In genomic region chr7:155745737-155746136, GRCh38 we compare ENCODE assay signal across 1 cellular context.
TF ChIP-seq lines count a peak whose summit lies in the region.

No MANE protein-coding gene starts in this region.

TF ChIP-seq in WTC11, 78 proteins besides CTCF, POLR2A, EP300 and RAD21 (continued from another document):
- no peak for TF ChIP-seq PRDM15 (CRISPR knock-in tag; IDR thresholded peaks at IDR 0.05)
- TF ChIP-seq USF1 (CRISPR knock-in tag; IDR thresholded peaks at IDR 0.05) = no peak
- no peak for TF ChIP-seq ZNF317 (CRISPR knock-in tag; IDR thresholded peaks at IDR 0.05; ENCODE audit: borderline replicate concordance, low read depth)
- TF ChIP-seq ERG (CRISPR knock-in tag; IDR thresholded peaks at IDR 0.05) = no peak
- TF ChIP-seq, protein P1, sequence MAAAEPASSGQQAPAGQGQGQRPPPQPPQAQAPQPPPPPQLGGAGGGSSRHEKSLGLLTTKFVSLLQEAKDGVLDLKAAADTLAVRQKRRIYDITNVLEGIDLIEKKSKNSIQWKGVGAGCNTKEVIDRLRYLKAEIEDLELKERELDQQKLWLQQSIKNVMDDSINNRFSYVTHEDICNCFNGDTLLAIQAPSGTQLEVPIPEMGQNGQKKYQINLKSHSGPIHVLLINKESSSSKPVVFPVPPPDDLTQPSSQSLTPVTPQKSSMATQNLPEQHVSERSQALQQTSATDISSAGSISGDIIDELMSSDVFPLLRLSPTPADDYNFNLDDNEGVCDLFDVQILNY (CRISPR knock-in tag; IDR thresholded peaks at IDR 0.05) = no peak
- no peak for TF ChIP-seq USF2 (CRISPR knock-in tag; IDR thresholded peaks at IDR 0.05)
- no peak for TF ChIP-seq OVOL2 (CRISPR knock-in tag; IDR thresholded peaks at IDR 0.05; ENCODE audit: borderline replicate concordance)
- TF ChIP-seq GTF2I (CRISPR knock-in tag; conservative IDR thresholded peaks at IDR 0.05) = no peak
- no peak for TF ChIP-seq ZNF121 (CRISPR knock-in tag; IDR thresholded peaks at IDR 0.05)
